In the genomic region with DNA sequence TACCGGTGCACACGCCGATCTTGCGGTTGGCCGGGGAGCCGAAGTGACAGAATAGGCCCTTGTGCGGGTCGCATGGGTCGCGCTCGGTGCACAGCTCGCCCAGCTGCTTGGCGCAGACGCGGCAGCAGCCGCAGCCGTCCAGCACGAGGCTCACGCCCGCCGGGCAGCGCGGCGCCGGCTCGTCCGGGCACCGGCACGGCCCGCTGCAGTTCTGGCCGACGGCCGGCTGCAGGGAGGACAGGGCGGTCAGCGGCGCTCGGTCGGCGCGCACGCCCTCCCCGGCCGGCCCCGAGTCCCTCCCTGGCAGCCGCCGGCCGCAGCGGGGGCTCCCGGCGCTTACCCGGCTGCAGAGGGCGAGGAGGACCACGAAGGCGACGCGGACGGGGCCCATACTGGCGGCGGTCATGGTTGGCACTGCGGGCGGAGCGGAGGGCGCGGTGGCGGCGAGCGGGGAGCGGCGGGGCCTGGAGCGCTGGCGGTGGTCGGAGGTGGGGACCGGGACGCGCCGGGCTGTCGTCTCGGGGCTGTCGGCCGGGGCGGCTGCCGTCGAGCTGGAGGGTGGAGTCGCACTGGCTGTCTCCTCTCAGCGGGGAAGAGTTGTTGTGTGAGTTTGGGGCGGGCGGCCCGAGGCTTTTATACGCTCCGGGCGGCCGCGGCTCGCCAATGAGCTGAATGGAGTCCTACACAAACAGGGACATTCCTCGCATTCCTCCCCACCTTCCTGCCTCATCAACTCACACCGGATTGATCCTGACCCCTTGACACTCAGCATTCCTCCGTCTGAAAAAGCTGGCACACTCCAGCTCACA, we compare ENCODE assay signal across 8 cellular contexts. TPM values are rescaled to one million over a fixed set of nuclear protein-coding genes. Genes with fewer than 3 reads are reported as not detected.
A peak's percentile ranks its signal among the peaks of the same experiment; 100 is the strongest.
DNase-seq lines count a peak whose midpoint lies in the region; FAIRE-seq and TF ChIP-seq lines count a peak whose summit lies in the region.

A gene with protein sequence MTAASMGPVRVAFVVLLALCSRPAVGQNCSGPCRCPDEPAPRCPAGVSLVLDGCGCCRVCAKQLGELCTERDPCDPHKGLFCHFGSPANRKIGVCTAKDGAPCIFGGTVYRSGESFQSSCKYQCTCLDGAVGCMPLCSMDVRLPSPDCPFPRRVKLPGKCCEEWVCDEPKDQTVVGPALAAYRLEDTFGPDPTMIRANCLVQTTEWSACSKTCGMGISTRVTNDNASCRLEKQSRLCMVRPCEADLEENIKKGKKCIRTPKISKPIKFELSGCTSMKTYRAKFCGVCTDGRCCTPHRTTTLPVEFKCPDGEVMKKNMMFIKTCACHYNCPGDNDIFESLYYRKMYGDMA (minus strand): TSS at position 606 of the 809 bp plus-strand sequence. CDS start 200 bp downstream, at position 406.

- CTCF ChIA-PET in A673 (lab: Charles Lee) = interaction anchor here (0.6 to 0.9 kb wide), 3 partner anchors 10 to 315 kb away, joined by 3 to 4 read pairs (median 4); no protein-coding TSS in a partner anchor
- CTCF ChIA-PET in PC-9 (lab: Charles Lee) = interaction anchor here (0.6 to 0.9 kb wide), 3 partner anchors 25 to 134 kb away, joined by 3 to 7 read pairs (median 4); no protein-coding TSS in a partner anchor

- H3K4me3 ChIP-seq in A673 (ENCODE audit: low read depth, low read length, poor library complexity, severe bottlenecking) (peak within 1 kb of the TSS; percentile 68), PC-9 (no peak within 1 kb of the TSS), coronary artery (peak within 1 kb of the TSS; percentile 91), skeletal muscle tissue (ENCODE audit: low read length in 3 of 3) (peak within 1 kb of the TSS; percentile 81 to 85 (median 84))

- TF ChIP-seq POLR2A in GM12892 (IDR thresholded peaks at IDR 0.05; ENCODE audit: low read depth, low read length) = no peak

- no peaks in the 10 kb centered on the region; the same call in 1 of the 2 replicates for H3K9me2 ChIP-seq in PC-9 (ENCODE audit: insufficient read depth)

- BruUV-seq in A673 (replicated peaks; lab: Mats Ljungman, UMichigan) (no TSS peak), PC-9 (replicated peaks; lab: Mats Ljungman, UMichigan) (no TSS peak)

- DNase-seq in A673 (ENCODE audit: low spot score) = peak; percentile 90
- DNase-seq in GM12892 (ENCODE audit: insufficient read length) = peak; percentile 16
- peak; percentile 81 to 92 for DNase-seq in PC-9
- DNase-seq in coronary artery (ENCODE audit: low spot score) = peak; percentile 94
- peak; percentile 99 for DNase-seq in islet precursor cell
- DNase-seq in activated effector memory CD4-positive, alpha-beta T cell treated with Interleukin-2 at 50 U/mL for 16 hours = no peak
- no peak for DNase-seq in COR-L47 (lab: John Stamatoyannopoulos, UW)

- no peaks in the 10 kb centered on the region for H3K9me3 ChIP-seq in A673 (ENCODE audit: low read depth, low read length, poor library complexity, severe bottlenecking)
- no peaks in the 10 kb centered on the region; the same call in 1 of the 2 replicates for H3K9me3 ChIP-seq in PC-9 (ENCODE audit: insufficient read depth, low read depth)
- no peaks in the 10 kb centered on the region for H3K9me3 ChIP-seq in skeletal muscle tissue (ENCODE audit: control insufficient read depth in 3 of 3, low read length in 3 of 3)

- H3K4me2 ChIP-seq in PC-9 = peak within 1 kb of the TSS; percentile 23

- no peak for FAIRE-seq in GM12892 (lab: Jason Lieb, UNC)

- no peaks in the 10 kb centered on the region for H4K20me1 ChIP-seq in PC-9 (ENCODE audit: insufficient read depth)

- H3K79me2 ChIP-seq in PC-9 (ENCODE audit: low read depth) = no peaks in the 10 kb centered on the region

- H3K27me3 ChIP-seq in A673 (replicated peaks; ENCODE audit: insufficient read depth, low read depth, low read length, poor library complexity) (no peaks in the 10 kb centered on the region), PC-9 (ENCODE audit: insufficient read depth, low read depth) (no peaks in the 10 kb centered on the region), skeletal muscle tissue (ENCODE audit: control insufficient read depth in 3 of 3, insufficient read depth in 3 of 3, low read length in 3 of 3) (peaks cover 0 to 23% (median 22%) of the 10 kb centered on the region in 3 donors)

- TF ChIP-seq CTCF in A673 (conservative IDR thresholded peaks at IDR 0.05; ENCODE audit: low read depth, low read length) (no peak), PC-9 (conservative IDR thresholded peaks at IDR 0.05) (no peak), coronary artery (IDR thresholded peaks at IDR 0.05) (peak; percentile 21)

- peaks cover 49% of the 10 kb centered on the region for H3K4me1 ChIP-seq in A673 (ENCODE audit: insufficient read depth, low read length, poor library complexity, severe bottlenecking)
- H3K4me1 ChIP-seq in PC-9 (replicated peaks; ENCODE audit: insufficient read depth) = peaks cover 31% of the 10 kb centered on the region
- peaks cover 10 to 17% (median 13%) of the 10 kb centered on the region in 3 donors for H3K4me1 ChIP-seq in skeletal muscle tissue (ENCODE audit: control insufficient read depth in 3 of 3, insufficient read depth in 3 of 3, low read length in 3 of 3)

- H3K9ac ChIP-seq in skeletal muscle tissue (ENCODE audit: low read depth in 1 of 3, low read length in 3 of 3) = peak within 1 kb of the TSS; percentile 73 to 86 (median 78)

- POLR2A ChIA-PET in A673 (lab: Charles Lee; ENCODE audit: low non-redundant PET) = interaction anchor here (0.6 kb wide), 1 partner anchor 228 kb away, joined by 3 read pairs; no protein-coding TSS in a partner anchor
- POLR2A ChIA-PET in PC-9 (lab: Charles Lee; ENCODE audit: unreplicated experiment) = interaction anchor here (0.6 to 1.0 kb wide), 12 partner anchors 23 to 1795 kb away, joined by 3 to 23 read pairs (median 5); partner anchors contain the start of gene STX7

- 0 out of 2 replicates have a peak within 1 kb of the TSS, but pooled peaks have one; percentile 2 for H2AFZ ChIP-seq in PC-9

- H3K36me3 ChIP-seq in A673 (ENCODE audit: insufficient read depth, low read length, poor library complexity, severe bottlenecking) (no peaks in the 10 kb centered on the region), PC-9 (ENCODE audit: low read depth) (no peaks in the 10 kb centered on the region), skeletal muscle tissue (ENCODE audit: control insufficient read depth in 3 of 3, insufficient read depth in 3 of 3, low read length in 3 of 3) (peaks cover 0 to 3% (median 0%) of the 10 kb centered on the region in 3 donors)

- H3F3A ChIP-seq in PC-9 (ENCODE audit: insufficient read depth, low read depth) = no peaks in the 10 kb centered on the region; the same call in 1 of the 2 replicates

- intact Hi-C loops in A673 (cut with micrococcal nuclease; ENCODE audit: unreplicated experiment) = loop anchor here (10.0 kb wide), 2 partner anchors 214 to 264 kb away; no protein-coding TSS in a partner anchor
- intact Hi-C loops in PC-9 (cut with micrococcal nuclease; ENCODE audit: unreplicated experiment) = loop anchor here (5.0 to 10.0 kb wide), 2 partner anchors 861 to 1794 kb away; partner anchors contain the start of gene RPS12

- H3K27ac ChIP-seq in A673 (ENCODE audit: low read depth, low read length, poor library complexity, severe bottlenecking) (peak within 1 kb of the TSS; percentile 74), PC-9 (no peak within 1 kb of the TSS), coronary artery (peak within 1 kb of the TSS; percentile 92 to 96), skeletal muscle tissue (ENCODE audit: low read depth, low read length) (peak within 1 kb of the TSS; percentile 84)

RNA-seq across cellular contexts. Expression of the gene that starts here (rescaled TPM):
- total RNA-seq in A673 (2021) = 6.6 and 17.5 TPM in 2 replicates
- not detected for polyA plus RNA-seq in GM12892 (2012; ENCODE audit: missing spikeins)
- 20.2 and 34.1 TPM in 2 replicates for total RNA-seq in PC-9 (2021)
- total RNA-seq in skeletal muscle tissue = 29.7 TPM

Comparison
In these comparisons a context has a peak if more than half of its experiments do, and no peak if none do; other contexts are left out.
1. DNase-seq: peak in A673 (single experiment), GM12892 (single experiment), PC-9 (2 of 2), coronary artery (single experiment) and islet precursor cell (single experiment); none in activated effector memory CD4-positive, alpha-beta T cell treated with Interleukin-2 at 50 U/mL for 16 hours (single experiment) and COR-L47 (single experiment).